ENCODE assay signal across 14 cellular contexts in the genomic region with DNA sequence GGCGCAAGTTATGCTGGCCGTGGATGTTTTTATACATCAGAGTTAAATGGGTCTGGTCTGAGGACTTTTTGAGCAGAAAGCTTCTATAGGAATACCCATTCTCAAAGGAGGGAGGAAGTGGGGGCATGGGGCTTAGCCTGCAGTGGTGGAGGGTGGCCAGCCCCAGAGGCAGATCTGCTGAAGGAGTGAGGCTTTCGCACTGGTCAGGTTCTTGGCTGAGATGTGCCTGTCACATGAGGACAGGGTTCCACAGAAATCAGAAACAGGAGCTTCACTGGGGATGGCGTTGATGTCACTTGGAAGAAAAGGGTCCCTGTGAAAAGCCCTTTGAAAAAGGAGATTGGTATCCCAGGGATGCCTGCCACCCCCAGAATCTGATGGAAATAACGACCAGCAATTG.
DNase-seq lines count a peak whose midpoint lies in the region; ATAC-seq and TF ChIP-seq lines count a peak whose summit lies in the region.
"Had no signal": no experiment of that assay in that cellular context is flagged by ENCODE, and none has a peak within 500 bp of the region (broad histone marks: within the 10 kb centered on the region; RNA-seq: fewer than 3 reads in every experiment).

No MANE protein-coding gene starts in this region.

- H3K9me3 ChIP-seq in trophoblast cell (ENCODE audit: insufficient read depth, low read depth, low read length), result peaks cover 2% of the 10 kb centered on the region
- H3K9me3 ChIP-seq: BLaER1 treated with 17β-estradiol and CSF1 and Interleukin-3, amounts not matched to agents 10 nM and 100 nM had no signal

- H3K4me3 ChIP-seq in coronary artery (no peak overlapping the region), trophoblast cell (ENCODE audit: low read depth, low read length) (no peak overlapping the region)
- H3K4me3 ChIP-seq: BLaER1 treated with 17β-estradiol and CSF1 and Interleukin-3, amounts not matched to agents 10 nM and 100 nM; GM12878; GM23248 had no signal

- H3K79me2 ChIP-seq in trophoblast cell (ENCODE audit: control insufficient read depth, insufficient read depth, low read length, poor library complexity), result no peaks in the 10 kb centered on the region

- H3K4me1 ChIP-seq in trophoblast cell (ENCODE audit: control insufficient read depth in 1 of 2, insufficient read depth in 2 of 2, low read length in 2 of 2), result no peaks in the 10 kb centered on the region

- no peak overlapping the region for H2BK5ac ChIP-seq in trophoblast cell (ENCODE audit: low read depth, low read length, poor library complexity)

- ATAC-seq in activated naive CD8-positive, alpha-beta T cell treated with anti-CD3 and anti-CD28 coated beads, Interleukin-2, amount 10 ng/mL, durations not matched to agents 7 days and 5 days (ENCODE audit: low read depth), result no peak
- no peak for ATAC-seq in activated naive CD8-positive, alpha-beta T cell treated with anti-CD3 and anti-CD28 coated beads, Interleukin-2, amount 50 U/mL, for 24 hours
- no peak for ATAC-seq in stimulated activated memory B cell treated with anti-CD40 and anti-IgM and Interleukin-4, amounts not matched to agents 10 μg/mL and 1 μg/mL and 100 μg/mL, for 72 hours
- ATAC-seq: GM12878 had no signal

- no peak for TF ChIP-seq CTCF in coronary artery (IDR thresholded peaks at IDR 0.05)

- no peak overlapping the region for H3K27ac ChIP-seq in coronary artery
- no peak overlapping the region for H3K27ac ChIP-seq in trophoblast cell (ENCODE audit: low read depth, low read length)
- H3K27ac ChIP-seq: BLaER1 treated with 17β-estradiol and CSF1 and Interleukin-3, amounts not matched to agents 10 nM and 100 nM; GM23248 had no signal

- H3K27me3 ChIP-seq in trophoblast cell (ENCODE audit: insufficient read depth, low read length), result no peaks in the 10 kb centered on the region

- H4K8ac ChIP-seq in trophoblast cell (ENCODE audit: low read depth, low read length), result no peak overlapping the region

- H4K12ac ChIP-seq in trophoblast cell (ENCODE audit: low read depth, low read length), result no peak overlapping the region

- H2BK12ac ChIP-seq in trophoblast cell (ENCODE audit: low read length), result no peak overlapping the region

- peaks cover 33% of the 10 kb centered on the region for H3K36me3 Mint-ChIP-seq in activated naive CD8-positive, alpha-beta T cell treated with anti-CD3 and anti-CD28 coated beads, Interleukin-2, amount 10 ng/mL, durations not matched to agents 7 days and 5 days
- H3K36me3 Mint-ChIP-seq in activated naive CD8-positive, alpha-beta T cell treated with anti-CD3 and anti-CD28 coated beads, Interleukin-2, amount 50 U/mL, for 24 hours (ENCODE audit: low read depth), result peaks cover 10% of the 10 kb centered on the region
- peaks cover 41% of the 10 kb centered on the region for H3K36me3 Mint-ChIP-seq in stimulated activated memory B cell treated with anti-CD40 and anti-IgM and Interleukin-4, amounts not matched to agents 10 μg/mL and 1 μg/mL and 100 μg/mL, for 72 hours

- no CpG with 5 or more reads among the region's 5 CpGs for WGBS in trophoblast cell (ENCODE audit: extremely low coverage, insufficient coverage, insufficient read length)

- no peak overlapping the region for H3K18ac ChIP-seq in trophoblast cell (ENCODE audit: low read length)

- peaks cover 34 to 39% of the 10 kb centered on the region in 2 experiments for H3K36me3 ChIP-seq in trophoblast cell (ENCODE audit: control insufficient read depth in 1 of 2, insufficient read depth in 2 of 2, low read length in 2 of 2)

- H3K14ac ChIP-seq in trophoblast cell (ENCODE audit: low read length), result no peak overlapping the region

- H3K9me3 Mint-ChIP-seq in activated naive CD8-positive, alpha-beta T cell treated with anti-CD3 and anti-CD28 coated beads, Interleukin-2, amount 10 ng/mL, durations not matched to agents 7 days and 5 days, result peaks cover 10% of the 10 kb centered on the region
- H3K9me3 Mint-ChIP-seq in activated naive CD8-positive, alpha-beta T cell treated with anti-CD3 and anti-CD28 coated beads, Interleukin-2, amount 50 U/mL, for 24 hours, result no peaks in the 10 kb centered on the region
- peaks cover 4% of the 10 kb centered on the region for H3K9me3 Mint-ChIP-seq in stimulated activated memory B cell treated with anti-CD40 and anti-IgM and Interleukin-4, amounts not matched to agents 10 μg/mL and 1 μg/mL and 100 μg/mL, for 72 hours

- POLR2A ChIA-PET in activated naive CD8-positive, alpha-beta T cell treated with anti-CD3 and anti-CD28 coated beads, Interleukin-2, amount 10 ng/mL, durations not matched to agents 7 days and 5 days (lab: Charles Lee), result no interaction called here

- DNase-seq in activated naive CD8-positive, alpha-beta T cell treated with anti-CD3 and anti-CD28 coated beads, Interleukin-2, amount 10 ng/mL, durations not matched to agents 7 days and 5 days, result peak; percentile 3
- DNase-seq in activated naive CD8-positive, alpha-beta T cell treated with anti-CD3 and anti-CD28 coated beads, Interleukin-2, amount 50 U/mL, for 24 hours, result no peak
- DNase-seq in coronary artery (ENCODE audit: low spot score), result peak; percentile 52
- DNase-seq in trophoblast cell, result no peak
- no peak for DNase-seq in KBM-7
- DNase-seq in GF-D8 (lab: John Stamatoyannopoulos, UW), result no peak
- no peak for DNase-seq in stimulated activated CD4-positive, alpha-beta T cell treated with anti-CD3 and anti-CD28 coated beads, Interleukin-4, amount 100 ng/mL, for 1 hour
- DNase-seq: ACHN; CD4-positive, CD25-positive, alpha-beta regulatory T cell; DMS53; GM23248 had no signal

- in situ Hi-C loops in KBM-7 (cut with MboI; ENCODE audit: low pct_unique_long_range_greater_than_20kb, low sequenced_read_pairs), result loop anchor here (25.0 kb wide), 1 partner anchor 231 kb away; no protein-coding TSS in a partner anchor

- no peak overlapping the region for H3K4me2 ChIP-seq in trophoblast cell (ENCODE audit: low read length)

- H2AK5ac ChIP-seq in trophoblast cell (ENCODE audit: low read length), result no peak overlapping the region

- no peak overlapping the region for H2BK120ac ChIP-seq in trophoblast cell (ENCODE audit: insufficient read depth, low read length, poor library complexity)

- no peak overlapping the region for H3K27ac Mint-ChIP-seq in activated naive CD8-positive, alpha-beta T cell treated with anti-CD3 and anti-CD28 coated beads, Interleukin-2, amount 10 ng/mL, durations not matched to agents 7 days and 5 days
- no peak overlapping the region for H3K27ac Mint-ChIP-seq in activated naive CD8-positive, alpha-beta T cell treated with anti-CD3 and anti-CD28 coated beads, Interleukin-2, amount 50 U/mL, for 24 hours
- peak overlapping the region; percentile 58 for H3K27ac Mint-ChIP-seq in stimulated activated memory B cell treated with anti-CD40 and anti-IgM and Interleukin-4, amounts not matched to agents 10 μg/mL and 1 μg/mL and 100 μg/mL, for 72 hours

- H3K27me3 Mint-ChIP-seq in activated naive CD8-positive, alpha-beta T cell treated with anti-CD3 and anti-CD28 coated beads, Interleukin-2, amount 10 ng/mL, durations not matched to agents 7 days and 5 days, result no peaks in the 10 kb centered on the region
- H3K27me3 Mint-ChIP-seq in activated naive CD8-positive, alpha-beta T cell treated with anti-CD3 and anti-CD28 coated beads, Interleukin-2, amount 50 U/mL, for 24 hours, result no peaks in the 10 kb centered on the region
- no peaks in the 10 kb centered on the region for H3K27me3 Mint-ChIP-seq in stimulated activated memory B cell treated with anti-CD40 and anti-IgM and Interleukin-4, amounts not matched to agents 10 μg/mL and 1 μg/mL and 100 μg/mL, for 72 hours
- H3K27me3 Mint-ChIP-seq: CD4-positive, CD25-positive, alpha-beta regulatory T cell had no signal

- H3K23ac ChIP-seq in trophoblast cell (ENCODE audit: low read length), result peak overlapping the region; percentile 60

- H3K4me1 Mint-ChIP-seq in activated naive CD8-positive, alpha-beta T cell treated with anti-CD3 and anti-CD28 coated beads, Interleukin-2, amount 10 ng/mL, durations not matched to agents 7 days and 5 days, result no peaks in the 10 kb centered on the region
- peaks cover 11% of the 10 kb centered on the region for H3K4me1 Mint-ChIP-seq in activated naive CD8-positive, alpha-beta T cell treated with anti-CD3 and anti-CD28 coated beads, Interleukin-2, amount 50 U/mL, for 24 hours
- H3K4me1 Mint-ChIP-seq in stimulated activated memory B cell treated with anti-CD40 and anti-IgM and Interleukin-4, amounts not matched to agents 10 μg/mL and 1 μg/mL and 100 μg/mL, for 72 hours, result peaks cover 16% of the 10 kb centered on the region

- H3K9ac ChIP-seq in trophoblast cell (ENCODE audit: low read length), result peak overlapping the region; percentile 52
- H3K9ac ChIP-seq: BLaER1 treated with 17β-estradiol and CSF1 and Interleukin-3, amounts not matched to agents 10 nM and 100 nM; GM23248 had no signal

- no peak overlapping the region for H3K4ac ChIP-seq in trophoblast cell (ENCODE audit: low read depth, low read length)

- no peak overlapping the region for H2AFZ ChIP-seq in trophoblast cell (ENCODE audit: insufficient read depth, low read length, poor library complexity)
- H2AFZ ChIP-seq: GM23248 had no signal

- no peak overlapping the region for H4K91ac ChIP-seq in trophoblast cell (ENCODE audit: low read depth, low read length)

- no peaks in the 10 kb centered on the region for H3K79me1 ChIP-seq in trophoblast cell (ENCODE audit: low read length)

- H3K4me3 Mint-ChIP-seq in activated naive CD8-positive, alpha-beta T cell treated with anti-CD3 and anti-CD28 coated beads, Interleukin-2, amount 10 ng/mL, durations not matched to agents 7 days and 5 days, result no peak overlapping the region
- no peak overlapping the region for H3K4me3 Mint-ChIP-seq in activated naive CD8-positive, alpha-beta T cell treated with anti-CD3 and anti-CD28 coated beads, Interleukin-2, amount 50 U/mL, for 24 hours
- H3K4me3 Mint-ChIP-seq in stimulated activated memory B cell treated with anti-CD40 and anti-IgM and Interleukin-4, amounts not matched to agents 10 μg/mL and 1 μg/mL and 100 μg/mL, for 72 hours, result no peak overlapping the region
- H3K4me3 Mint-ChIP-seq: CD4-positive, CD25-positive, alpha-beta regulatory T cell had no signal

Comparison
In these comparisons a context has a peak if more than half of its experiments do, and no peak if none do; other contexts are left out.
1. DNase-seq: peak in activated naive CD8-positive, alpha-beta T cell treated with anti-CD3 and anti-CD28 coated beads, Interleukin-2, amount 10 ng/mL, durations not matched to agents 7 days and 5 days (single experiment) and coronary artery (single experiment); none in activated naive CD8-positive, alpha-beta T cell treated with anti-CD3 and anti-CD28 coated beads, Interleukin-2, amount 50 U/mL, for 24 hours (single experiment), trophoblast cell (0 of 2), KBM-7 (single experiment), GF-D8 (single experiment) and stimulated activated CD4-positive, alpha-beta T cell treated with anti-CD3 and anti-CD28 coated beads, Interleukin-4, amount 100 ng/mL, for 1 hour (single experiment).